In the genomic region with DNA sequence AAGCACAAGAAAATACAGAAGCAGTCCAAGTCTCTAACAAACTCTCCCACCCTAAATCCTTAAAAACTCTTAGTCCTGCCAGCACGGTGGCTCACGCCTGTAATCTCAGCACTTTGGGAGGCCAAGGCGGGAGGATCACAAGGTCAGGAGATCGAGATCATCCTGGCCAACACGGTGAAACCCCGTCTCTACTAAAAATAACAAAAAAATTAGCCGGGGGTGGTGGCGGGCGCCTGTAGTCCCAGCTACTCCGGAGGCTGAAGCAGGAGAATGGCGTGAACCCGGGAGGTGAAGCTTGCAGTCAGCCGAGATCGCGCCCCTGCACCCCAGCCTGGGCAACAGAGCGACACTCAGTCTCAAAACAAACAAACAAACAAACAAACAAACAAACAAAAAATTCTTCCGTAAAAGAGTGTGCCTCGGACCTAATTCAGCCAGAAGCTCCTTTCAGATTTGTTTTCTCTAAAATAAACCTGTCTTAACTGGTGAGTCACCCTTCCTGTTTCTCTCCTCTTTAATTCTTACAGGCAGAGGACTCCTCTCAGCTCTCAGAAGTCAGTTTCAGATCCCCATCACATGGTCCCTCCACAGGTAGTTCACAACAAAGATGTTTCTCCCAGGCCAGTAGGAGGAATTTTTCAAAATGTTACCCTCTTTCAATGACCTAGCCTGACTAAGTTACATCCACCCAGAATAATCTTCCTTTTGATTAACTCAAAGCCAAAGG, we compare ENCODE assay signal across 7 cellular contexts.
DNase-seq lines count a peak whose midpoint lies in the region; ATAC-seq, FAIRE-seq and TF ChIP-seq lines count a peak whose summit lies in the region.
"Not testable (repeated sequence)": the region's sequence is repeated elsewhere in the genome, so short reads cannot be mapped to it uniquely, and the experiment has no call there.

No MANE protein-coding gene starts in this region.

- not testable (repeated sequence) for H2BK120ac ChIP-seq in H1 (replicated peaks; ENCODE audit: low read depth, low read length); mesendoderm (ENCODE audit: low read depth, low read length)

- TF ChIP-seq POLR2A in H1 (IDR thresholded peaks at IDR 0.05; ENCODE audit: control extremely low read depth in 1 of 2, low read depth in 2 of 2, low read length in 2 of 2), result not testable (repeated sequence)

- H3K27ac ChIP-seq in RWPE2 (ENCODE audit: poor library complexity, severe bottlenecking); H1 (ENCODE audit: low read depth, low read length); mesendoderm (ENCODE audit: low read depth, low read length): not testable (repeated sequence)

- in situ Hi-C loops in GM13977 (cut with MboI; ENCODE audit: low pct_unique_long_range_greater_than_20kb, low sequenced_read_pairs, unreplicated experiment), result not testable (repeated sequence)

- not testable (repeated sequence) for H3K4me2 ChIP-seq in H1 (ENCODE audit: insufficient read depth in 1 of 2, low read depth in 2 of 2, low read length in 2 of 2); mesendoderm (ENCODE audit: low read length)

- H3K23me2 ChIP-seq in H1 (ENCODE audit: low read depth, low read length), result not testable (repeated sequence)

- H2AK5ac ChIP-seq in H1 (ENCODE audit: low read depth, low read length); mesendoderm (ENCODE audit: low read length): not testable (repeated sequence)

- not testable (repeated sequence) for H4K5ac ChIP-seq in H1 (ENCODE audit: insufficient read length, low read depth, low read length); mesendoderm (ENCODE audit: low read length)

- H4K20me1 ChIP-seq in H1 (replicated peaks in 1 of 2; ENCODE audit: control insufficient read depth in 1 of 2, insufficient read depth in 2 of 2, low read length in 2 of 2), result not testable (repeated sequence)

- H3K27me3 ChIP-seq in RWPE2 (ENCODE audit: insufficient read depth, poor library complexity, severe bottlenecking); H1 (replicated peaks in 1 of 4; ENCODE audit: control insufficient read depth in 3 of 4, extremely low read depth in 1 of 4, insufficient read depth in 3 of 4, low read length in 3 of 4); mesendoderm (ENCODE audit: insufficient read depth, low read length, poor library complexity): not testable (repeated sequence)

- WGBS in H1 (ENCODE audit: extremely low coverage in 1 of 2, insufficient coverage in 1 of 2, insufficient read length in 1 of 2, insufficient replicate concordance in 2 of 2, low coverage in 1 of 2, low lambda C conversion rate in 2 of 2, missing lambda C conversion rate in 1 of 2), 2 experiments, result 96% methylated on average over 18 of the region's 18 CpGs; no CpG with 5 or more reads in 1 of the 2 experiments
- WGBS in mesendoderm (ENCODE audit: extremely low coverage, insufficient coverage, low lambda C conversion rate), result no CpG with 5 or more reads among the region's 18 CpGs

- not testable (repeated sequence) for H4K8ac ChIP-seq in H1 (ENCODE audit: extremely low read depth, insufficient read depth, low read length); mesendoderm (ENCODE audit: low read depth, low read length)

- H3K79me1 ChIP-seq in H1 (ENCODE audit: low read depth, low read length); mesendoderm (ENCODE audit: low read length): not testable (repeated sequence)

- FAIRE-seq in H1 (lab: Jason Lieb, UNC), result not testable (repeated sequence)

- not testable (repeated sequence) for H2BK5ac ChIP-seq in H1 (ENCODE audit: low read depth, low read length); mesendoderm (ENCODE audit: low read length)

- DNase-seq in GM13977 (ENCODE audit: low spot score) (peak; percentile 2), HT1080 (ENCODE audit: low read depth) (peak; percentile 4), mesendoderm (peak; percentile 3)
- not testable (repeated sequence) for DNase-seq in RWPE2 (ENCODE audit: low spot score); H1 (ENCODE audit: low read depth in 1 of 2, low spot score in 2 of 2)

- not testable (repeated sequence) for TF ChIP-seq RAD21 in H1 (IDR thresholded peaks at IDR 0.05 in 1 of 2, conservative IDR thresholded peaks at IDR 0.05 in 1 of 2; ENCODE audit: low read depth in 2 of 2, low read length in 2 of 2)

- H3K9me3 ChIP-seq in RWPE2 (ENCODE audit: severe bottlenecking), result not testable (repeated sequence)
- peaks cover 14 to 18% of the 10 kb centered on the region in 2 experiments for H3K9me3 ChIP-seq in H1 (ENCODE audit: insufficient read depth in 2 of 2, low read depth in 1 of 2, low read length in 1 of 2)

- 0 out of 2 replicates have a peak overlapping the region, but pooled peaks have one; percentile 53 for H2AFZ ChIP-seq in H1 (ENCODE audit: low read length)

- H3K9ac ChIP-seq in H1 (replicated peaks in 1 of 4; ENCODE audit: extremely low read depth in 1 of 4, low read depth in 3 of 4, low read length in 3 of 4); mesendoderm (ENCODE audit: low read length): not testable (repeated sequence)

- H3K36me3 ChIP-seq in RWPE2 (ENCODE audit: low read depth); H1 (ENCODE audit: control insufficient read depth in 2 of 4, insufficient read depth in 4 of 4, low read length in 3 of 4); mesendoderm (ENCODE audit: control insufficient read depth, insufficient read depth, low read length): not testable (repeated sequence)

- H4K91ac ChIP-seq in H1 (replicated peaks; ENCODE audit: insufficient read length, low read length), result not testable (repeated sequence)

- TF ChIP-seq EP300 in H1 (IDR thresholded peaks at IDR 0.05; ENCODE audit: borderline replicate concordance in 1 of 2, low read depth in 2 of 2, low read length in 2 of 2), result not testable (repeated sequence)

- H3K18ac ChIP-seq in H1 (ENCODE audit: extremely low read depth, low read length); mesendoderm (ENCODE audit: low read length): not testable (repeated sequence)

- not testable (repeated sequence) for TF ChIP-seq CTCF in GM13977 (IDR thresholded peaks at IDR 0.05; ENCODE audit: extremely low read depth, insufficient read depth, missing control alignments); RWPE2 (IDR thresholded peaks at IDR 0.05; ENCODE audit: poor library complexity, severe bottlenecking); H1 (IDR thresholded peaks at IDR 0.05; ENCODE audit: control extremely low read depth in 1 of 3, insufficient read depth in 1 of 3, low read depth in 1 of 3, low read length in 3 of 3)

- ATAC-seq in GM19463 (IDR thresholded peaks at IDR 0.05; ENCODE audit: unreplicated experiment), result peak; percentile 73
- ATAC-seq in HG02798 (IDR thresholded peaks at IDR 0.05; ENCODE audit: poor library complexity, unreplicated experiment), result peak; percentile 49
- peak; percentile 41; the same call in 1 of the 3 replicates for ATAC-seq in RWPE2 (ENCODE audit: low read depth)

- not testable (repeated sequence) for H2BK15ac ChIP-seq in H1 (ENCODE audit: low read length); mesendoderm (replicated peaks; ENCODE audit: low read depth)

- POLR2A ChIA-PET in H1 (lab: Charles Lee; ENCODE audit: partially characterized antibody), result not testable (repeated sequence)

- CTCF ChIA-PET in H1 (lab: Charles Lee; ENCODE audit: partially characterized antibody), result not testable (repeated sequence)

- H3K4ac ChIP-seq in H1 (replicated peaks; ENCODE audit: insufficient read length, low read depth, low read length); mesendoderm (ENCODE audit: low read depth, low read length): not testable (repeated sequence)

- H3K14ac ChIP-seq in H1 (ENCODE audit: insufficient read length), result not testable (repeated sequence)

- H3K4me1 ChIP-seq in RWPE2 (ENCODE audit: insufficient read depth, poor library complexity, severe bottlenecking); H1 (replicated peaks in 1 of 4; ENCODE audit: control insufficient read depth in 3 of 4, insufficient read depth in 4 of 4, low read length in 3 of 4); mesendoderm (ENCODE audit: control insufficient read depth, low read depth, low read length): not testable (repeated sequence)

- not testable (repeated sequence) for H3K23ac ChIP-seq in H1 (ENCODE audit: insufficient read length); mesendoderm (ENCODE audit: low read length)

- H2BK12ac ChIP-seq in H1 (ENCODE audit: low read depth, low read length), result not testable (repeated sequence)

- not testable (repeated sequence) for H3K79me2 ChIP-seq in H1 (ENCODE audit: control insufficient read depth in 1 of 2, insufficient read depth in 2 of 2, low read length in 2 of 2); mesendoderm (ENCODE audit: control insufficient read depth, insufficient read depth, low read length)

- not testable (repeated sequence) for H3K4me3 ChIP-seq in RWPE2 (ENCODE audit: severe bottlenecking); H1 (ENCODE audit: extremely low read depth in 1 of 4, insufficient read depth in 2 of 4, low read depth in 3 of 4, low read length in 4 of 4); mesendoderm (ENCODE audit: low read length)

- H3K56ac ChIP-seq in H1 (replicated peaks; ENCODE audit: insufficient read length, low read depth, low read length); mesendoderm (ENCODE audit: low read length): not testable (repeated sequence)

- not testable (repeated sequence) for H2BK20ac ChIP-seq in H1 (ENCODE audit: low read length)
